Comparison of ENCODE assay signal across 15 cellular contexts in genomic region chr12:78149459-78149858, GRCh38.
DNase-seq lines count a peak whose midpoint lies in the region; TF ChIP-seq lines count a peak whose summit lies in the region.
"Had no signal": no experiment of that assay in that cellular context is flagged by ENCODE, and none has a peak within 500 bp of the region (broad histone marks: within the 10 kb centered on the region; RNA-seq: fewer than 3 reads in every experiment).

No MANE protein-coding gene starts in this region.

- H3K36me3 Mint-ChIP-seq in osteocyte (ENCODE audit: unreplicated experiment), result no peaks in the 10 kb centered on the region

- H3K27me3 Mint-ChIP-seq in osteocyte (ENCODE audit: unreplicated experiment), result no peaks in the 10 kb centered on the region
- H3K27me3 Mint-ChIP-seq: activated CD4-positive, alpha-beta T cell treated with anti-CD3 and anti-CD28 coated beads, Interleukin-2, amount 10 ng/mL, durations not matched to agents 24 days and 14 days; activated naive CD8-positive, alpha-beta T cell treated with anti-CD3 and anti-CD28 coated beads, Interleukin-2, amount 50 U/mL, for 24 hours; activated T-cell treated with anti-CD3 and anti-CD28 coated beads, Interleukin-2, amount 50 U/mL, for 24 hours had no signal

- no peak overlapping the region for H3K27ac Mint-ChIP-seq in osteocyte (ENCODE audit: unreplicated experiment)
- H3K27ac Mint-ChIP-seq: activated CD4-positive, alpha-beta T cell treated with anti-CD3 and anti-CD28 coated beads, Interleukin-2, amount 10 ng/mL, durations not matched to agents 24 days and 14 days; activated naive CD8-positive, alpha-beta T cell treated with anti-CD3 and anti-CD28 coated beads, Interleukin-2, amount 50 U/mL, for 24 hours; activated T-cell treated with anti-CD3 and anti-CD28 coated beads, Interleukin-2, amount 50 U/mL, for 24 hours had no signal

- TF ChIP-seq CTCF in choroid plexus epithelial cell (conservative IDR thresholded peaks at IDR 0.05; ENCODE audit: low read depth, low read length) (no peak), osteocyte (IDR thresholded peaks at IDR 0.05) (no peak)

- H3K9me3 Mint-ChIP-seq in osteocyte (ENCODE audit: unreplicated experiment), result no peaks in the 10 kb centered on the region
- H3K9me3 Mint-ChIP-seq: activated CD4-positive, alpha-beta T cell treated with anti-CD3 and anti-CD28 coated beads, Interleukin-2, amount 10 ng/mL, durations not matched to agents 24 days and 14 days; activated naive CD8-positive, alpha-beta T cell treated with anti-CD3 and anti-CD28 coated beads, Interleukin-2, amount 50 U/mL, for 24 hours; activated T-cell treated with anti-CD3 and anti-CD28 coated beads, Interleukin-2, amount 50 U/mL, for 24 hours had no signal

- H3K4me3 Mint-ChIP-seq in osteocyte (ENCODE audit: unreplicated experiment), result no peak overlapping the region
- H3K4me3 Mint-ChIP-seq: activated CD4-positive, alpha-beta T cell treated with anti-CD3 and anti-CD28 coated beads, Interleukin-2, amount 10 ng/mL, durations not matched to agents 24 days and 14 days; activated naive CD8-positive, alpha-beta T cell treated with anti-CD3 and anti-CD28 coated beads, Interleukin-2, amount 50 U/mL, for 24 hours; activated T-cell treated with anti-CD3 and anti-CD28 coated beads, Interleukin-2, amount 50 U/mL, for 24 hours had no signal

- DNase-seq in DMS 273 (lab: John Stamatoyannopoulos, UW; ENCODE audit: unreplicated experiment) (peak; percentile 68), NCI-H1092 (lab: John Stamatoyannopoulos, UW) (peak; percentile 57), NCI-H345 (lab: John Stamatoyannopoulos, UW) (peak; percentile 90), choroid plexus epithelial cell (ENCODE audit: low read depth) (peak; percentile 42), T-helper 9 cell (no peak), osteocyte (ENCODE audit: extremely low spot score, unreplicated experiment) (no peak), RKO (ENCODE audit: low spot score) (no peak)
- DNase-seq in stimulated activated CD4-positive, alpha-beta T cell treated with anti-CD3 and anti-CD28 coated beads, Interleukin-4, amount 100 ng/mL, for 4 hours, result no peak
- DNase-seq: activated CD4-positive, alpha-beta T cell treated with anti-CD3 and anti-CD28 coated beads, Interleukin-2, amount 10 ng/mL, durations not matched to agents 24 days and 14 days; activated naive CD8-positive, alpha-beta T cell treated with anti-CD3 and anti-CD28 coated beads, Interleukin-2, amount 50 U/mL, for 24 hours; activated T-cell treated with anti-CD3 and anti-CD28 coated beads, Interleukin-2, amount 50 U/mL, for 24 hours; heart left ventricle; left cardiac atrium; psoas muscle had no signal

- H3K4me1 Mint-ChIP-seq in osteocyte (ENCODE audit: unreplicated experiment), result peaks cover 14% of the 10 kb centered on the region
- H3K4me1 Mint-ChIP-seq: activated CD4-positive, alpha-beta T cell treated with anti-CD3 and anti-CD28 coated beads, Interleukin-2, amount 10 ng/mL, durations not matched to agents 24 days and 14 days; activated naive CD8-positive, alpha-beta T cell treated with anti-CD3 and anti-CD28 coated beads, Interleukin-2, amount 50 U/mL, for 24 hours had no signal

- H3K4me3 ChIP-seq in choroid plexus epithelial cell (ENCODE audit: low read depth, low read length), result no peak overlapping the region
- H3K4me3 ChIP-seq: heart left ventricle, psoas muscle, thoracic aorta had no signal

Comparison
In these comparisons a context has a peak if more than half of its experiments do, and no peak if none do; other contexts are left out.
1. DNase-seq: peak in DMS 273 (single experiment), NCI-H1092 (single experiment), NCI-H345 (single experiment) and choroid plexus epithelial cell (single experiment); none in stimulated activated CD4-positive, alpha-beta T cell treated with anti-CD3 and anti-CD28 coated beads, Interleukin-4, amount 100 ng/mL, for 4 hours (0 of 2), T-helper 9 cell (single experiment), osteocyte (single experiment) and RKO (single experiment).